ENCODE assay signal across 1 cellular context in the genomic region with DNA sequence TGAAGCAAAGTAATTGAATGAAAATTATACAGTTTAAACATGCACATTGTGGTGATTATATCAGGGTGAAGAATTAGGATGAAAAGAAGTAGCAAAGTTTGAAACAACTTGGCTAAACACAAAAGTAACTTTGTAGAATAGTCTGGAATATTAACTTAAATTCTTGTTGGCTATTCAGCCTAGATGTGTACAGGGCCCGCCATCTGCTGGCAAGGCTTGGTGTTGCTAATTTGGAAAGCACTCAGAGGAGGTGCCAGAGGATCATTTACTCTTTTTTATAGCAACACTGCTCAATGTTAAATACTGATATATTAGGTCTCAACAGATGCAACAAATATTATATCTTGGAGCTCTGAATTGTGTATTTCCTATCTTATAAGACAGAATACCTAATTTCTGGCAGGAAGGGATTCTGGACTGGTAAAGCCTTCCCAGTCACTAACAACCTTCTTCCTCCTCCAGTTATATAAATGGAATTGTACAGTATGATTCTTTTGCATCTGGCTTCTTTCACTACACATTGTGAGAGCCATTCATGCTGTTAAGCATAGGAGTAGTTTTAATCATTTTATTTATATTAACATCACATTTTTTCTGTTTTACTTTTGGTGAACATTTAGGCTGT.
A peak's percentile ranks its signal among the peaks of the same experiment; 100 is the strongest.
TF ChIP-seq lines count a peak whose summit lies in the region.

No MANE protein-coding gene starts in this region.

TF ChIP-seq in K562, 482 proteins besides CTCF, POLR2A, EP300 and RAD21 (continued from another document):
- TF ChIP-seq, protein P1, sequence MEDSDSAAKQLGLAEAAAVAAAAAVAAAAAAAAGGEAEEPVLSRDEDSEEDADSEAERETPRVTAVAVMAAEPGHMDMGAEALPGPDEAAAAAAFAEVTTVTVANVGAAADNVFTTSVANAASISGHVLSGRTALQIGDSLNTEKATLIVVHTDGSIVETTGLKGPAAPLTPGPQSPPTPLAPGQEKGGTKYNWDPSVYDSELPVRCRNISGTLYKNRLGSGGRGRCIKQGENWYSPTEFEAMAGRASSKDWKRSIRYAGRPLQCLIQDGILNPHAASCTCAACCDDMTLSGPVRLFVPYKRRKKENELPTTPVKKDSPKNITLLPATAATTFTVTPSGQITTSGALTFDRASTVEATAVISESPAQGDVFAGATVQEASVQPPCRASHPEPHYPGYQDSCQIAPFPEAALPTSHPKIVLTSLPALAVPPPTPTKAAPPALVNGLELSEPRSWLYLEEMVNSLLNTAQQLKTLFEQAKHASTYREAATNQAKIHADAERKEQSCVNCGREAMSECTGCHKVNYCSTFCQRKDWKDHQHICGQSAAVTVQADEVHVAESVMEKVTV (CRISPR knock-in tag; IDR thresholded peaks at IDR 0.05) = 0 out of 2 replicates have a peak, but pooled peaks have one; percentile 32
- TF ChIP-seq ZBTB1 (CRISPR knock-in tag; IDR thresholded peaks at IDR 0.05; ENCODE audit: borderline replicate concordance, low read depth) = no peak
- TF ChIP-seq ZNF583 (CRISPR knock-in tag; IDR thresholded peaks at IDR 0.05) = no peak
TF ChIP-seq in K562: peak in this region for 2.
